20 cellular contexts compared by ENCODE assay signal in genomic region chr10:102549549-102549948, GRCh38.
"Had no signal": no experiment of that assay in that cellular context is flagged by ENCODE, and none has a peak within 500 bp of the region (broad histone marks: within the 10 kb centered on the region; RNA-seq: fewer than 3 reads in every experiment).

No MANE protein-coding gene starts in this region.

- H3K9me3 ChIP-seq: breast epithelium, colonic mucosa, esophagus squamous epithelium, upper lobe of right lung had no signal

- H3K4me3 Mint-ChIP-seq: activated B cell treated with CpG ODN at 0.5 μM for 24 hours; activated naive CD4-positive, alpha-beta T cell treated with anti-CD3 and anti-CD28 coated beads, Interleukin-2, amount 50 U/mL, for 24 hours; endodermal cell; mesothelial cell of epicardium; natural killer cell; T-helper 1 cell treated with Interleukin-12 subunit alpha and Interleukin-12 subunit beta and Interleukin-4 antibody, amounts not matched to agents 30 μg/mL and 1 μg/mL, for 36 hours had no signal

- ATAC-seq: left ventricle myocardium superior, natural killer cell, upper lobe of right lung had no signal

- H3K27me3 ChIP-seq: breast epithelium, colonic mucosa, esophagus squamous epithelium, upper lobe of right lung had no signal

- H3K4me1 Mint-ChIP-seq: activated naive CD4-positive, alpha-beta T cell treated with anti-CD3 and anti-CD28 coated beads, Interleukin-2, amount 50 U/mL, for 24 hours; endodermal cell had no signal

- H3K4me3 ChIP-seq: breast epithelium, colonic mucosa, esophagus squamous epithelium, upper lobe of right lung had no signal

- DNase-seq: activated B cell treated with CpG ODN at 0.5 μM for 24 hours; activated CD4-positive, alpha-beta T cell treated with anti-CD3 and anti-CD28 coated beads for 4 hours; activated CD4-positive, alpha-beta T cell treated with anti-CD3 and anti-CD28 coated beads, Interleukin-2, amount 50 U/mL, for 48 hours; activated T-cell treated with anti-CD3 and anti-CD28 coated beads, Interleukin-2, amount 50 U/mL, for 48 hours; colonic mucosa; endodermal cell; esophagus squamous epithelium; hippocampal formation; left ventricle myocardium superior; mammary epithelial cell; natural killer cell; stimulated activated CD4-positive, alpha-beta T cell treated with anti-CD3 and anti-CD28 coated beads, Interleukin-4, amount 100 ng/mL, for 24 hours; stimulated activated naive CD4-positive, alpha-beta T cell treated with Interleukin-2 at 50 U/mL for 16 hours; T1000 had no signal

- H3K9me3 Mint-ChIP-seq: activated B cell treated with CpG ODN at 0.5 μM for 24 hours; activated naive CD4-positive, alpha-beta T cell treated with anti-CD3 and anti-CD28 coated beads, Interleukin-2, amount 50 U/mL, for 24 hours; endodermal cell; natural killer cell; T-helper 1 cell treated with Interleukin-12 subunit alpha and Interleukin-12 subunit beta and Interleukin-4 antibody, amounts not matched to agents 30 μg/mL and 1 μg/mL, for 36 hours had no signal

- H3K27ac ChIP-seq: breast epithelium, colonic mucosa, esophagus squamous epithelium, upper lobe of right lung had no signal

- H3K4me1 ChIP-seq: colonic mucosa had no signal

- H3K36me3 Mint-ChIP-seq: natural killer cell had no signal

- H3K36me3 ChIP-seq: breast epithelium, colonic mucosa had no signal

- H3K27ac Mint-ChIP-seq: activated B cell treated with CpG ODN at 0.5 μM for 24 hours; activated naive CD4-positive, alpha-beta T cell treated with anti-CD3 and anti-CD28 coated beads, Interleukin-2, amount 50 U/mL, for 24 hours; endodermal cell; mesothelial cell of epicardium; natural killer cell; progenitor cell of endocrine pancreas; T-helper 1 cell treated with Interleukin-12 subunit alpha and Interleukin-12 subunit beta and Interleukin-4 antibody, amounts not matched to agents 30 μg/mL and 1 μg/mL, for 36 hours had no signal

- H3K27me3 Mint-ChIP-seq: activated B cell treated with CpG ODN at 0.5 μM for 24 hours; activated naive CD4-positive, alpha-beta T cell treated with anti-CD3 and anti-CD28 coated beads, Interleukin-2, amount 50 U/mL, for 24 hours; progenitor cell of endocrine pancreas had no signal
